In genomic region chr16:30773826-30774225, GRCh38 we compare ENCODE assay signal across 17 cellular contexts.
"Had no signal": no experiment of that assay in that cellular context is flagged by ENCODE, and none has a peak within 500 bp of the region (broad histone marks: within the 10 kb centered on the region; RNA-seq: fewer than 3 reads in every experiment).

No MANE protein-coding gene starts in this region.

- H3K27ac Mint-ChIP-seq: memory B cell had no signal

- H3K9me3 Mint-ChIP-seq: memory B cell; natural killer cell; stimulated activated effector memory CD8-positive, alpha-beta T cell treated with anti-CD3 and anti-CD28 coated beads, Interleukin-12 subunit alpha, Interleukin-12 subunit beta, amount 100 ng/mL, for 72 hours had no signal

- DNase-seq: dorsolateral prefrontal cortex; effector CD4-positive, alpha-beta T cell; natural killer cell; sigmoid colon; stimulated activated CD4-positive, alpha-beta T cell treated with anti-CD3 and anti-CD28 coated beads, Interleukin-2, amount 100 ng/mL, for 24 hours; stimulated activated CD4-positive, alpha-beta T cell treated with anti-CD3 and anti-CD28 coated beads, Interleukin-4, amount 100 ng/mL, for 24 hours; stimulated activated naive CD4-positive, alpha-beta T cell treated with Interleukin-2 at 50 U/mL for 16 hours; stomach; thyroid gland; trophoblast cell had no signal

- H3K9me3 ChIP-seq: neutrophil, prostate gland, right atrium auricular region, sigmoid colon, stomach, thyroid gland, vagina had no signal

- H3K4me3 ChIP-seq: lung, prostate gland, right atrium auricular region, sigmoid colon, thyroid gland, vagina had no signal

- H3K27ac ChIP-seq: prostate gland, thyroid gland, vagina had no signal

- ATAC-seq: natural killer cell; stimulated activated effector memory CD8-positive, alpha-beta T cell treated with anti-CD3 and anti-CD28 coated beads, Interleukin-12 subunit alpha, Interleukin-12 subunit beta, amount 100 ng/mL, for 72 hours had no signal

- H3K4me1 ChIP-seq: prostate gland had no signal

- H3K27me3 ChIP-seq: dorsolateral prefrontal cortex, right atrium auricular region, sigmoid colon, stomach, thyroid gland, vagina had no signal
